In genomic region chr20:56234110-56234509, GRCh38 we compare ENCODE assay signal across 32 cellular contexts. TPM values are rescaled to one million over a fixed set of nuclear protein-coding genes. Genes with fewer than 3 reads are reported as not detected.
"Had no signal": no experiment of that assay in that cellular context is flagged by ENCODE, and none has a peak within 500 bp of the region (broad histone marks: within the 10 kb centered on the region; RNA-seq: fewer than 3 reads in every experiment).

No MANE protein-coding gene starts in this region.

- H3K36me3 ChIP-seq: stomach, suprapubic skin, thoracic aorta, thyroid gland, tibial artery, tibial nerve, transverse colon, upper lobe of left lung, upper lobe of right lung, uterus, vagina had no signal

- H3K4me1 ChIP-seq: stomach, suprapubic skin, testis, thyroid gland, tibial artery, tibial nerve, transverse colon, upper lobe of left lung, upper lobe of right lung, uterus, vagina had no signal

- H3K36me3 Mint-ChIP-seq: stimulated activated effector memory CD8-positive, alpha-beta T cell treated with anti-CD3 and anti-CD28 coated beads, Interleukin-12 subunit alpha, Interleukin-12 subunit beta, amount 100 ng/mL, for 72 hours; stimulated activated memory B cell treated with anti-CD40 and anti-IgM and Interleukin-4, amounts not matched to agents 10 μg/mL and 1 μg/mL and 100 μg/mL, for 72 hours; type B pancreatic cell had no signal

- H3K27me3 ChIP-seq: stomach, suprapubic skin, testis, thyroid gland, tibial artery, tibial nerve, transverse colon, upper lobe of left lung, uterus, vagina had no signal

- H3K27ac Mint-ChIP-seq: stimulated activated effector memory CD8-positive, alpha-beta T cell treated with anti-CD3 and anti-CD28 coated beads, Interleukin-12 subunit alpha, Interleukin-12 subunit beta, amount 100 ng/mL, for 72 hours; stimulated activated memory B cell treated with anti-CD40 and anti-IgM and Interleukin-4, amounts not matched to agents 10 μg/mL and 1 μg/mL and 100 μg/mL, for 72 hours; stimulated activated naive B cell treated with anti-CD40 and anti-IgM and Interleukin-4, amounts not matched to agents 10 μg/mL and 1 μg/mL and 100 μg/mL, for 72 hours; stimulated activated naive CD8-positive, alpha-beta T cell treated with anti-CD3 and anti-CD28 coated beads, Interleukin-15, amount 100 ng/mL, for 72 hours; stimulated activated naive CD8-positive, alpha-beta T cell treated with anti-CD3 and anti-CD28 coated beads, Interleukin-15, Interleukin-2, amounts not matched to agents 100 ng/mL and 50 ng/mL, for 24 hours; type B pancreatic cell had no signal

- H3K9me3 ChIP-seq: testis, thyroid gland, transverse colon, uterus, vagina had no signal

- H3K27me3 Mint-ChIP-seq: stimulated activated memory B cell treated with anti-CD40 and anti-IgM and Interleukin-4, amounts not matched to agents 10 μg/mL and 1 μg/mL and 100 μg/mL, for 72 hours; type B pancreatic cell had no signal

- H3K4me3 Mint-ChIP-seq: stimulated activated effector memory CD8-positive, alpha-beta T cell treated with anti-CD3 and anti-CD28 coated beads, Interleukin-12 subunit alpha, Interleukin-12 subunit beta, amount 100 ng/mL, for 72 hours; stimulated activated memory B cell treated with anti-CD40 and anti-IgM and Interleukin-4, amounts not matched to agents 10 μg/mL and 1 μg/mL and 100 μg/mL, for 72 hours; stimulated activated naive B cell treated with anti-CD40 and anti-IgM and Interleukin-4, amounts not matched to agents 10 μg/mL and 1 μg/mL and 100 μg/mL, for 72 hours; stimulated activated naive CD8-positive, alpha-beta T cell treated with anti-CD3 and anti-CD28 coated beads, Interleukin-15, amount 100 ng/mL, for 72 hours; stimulated activated naive CD8-positive, alpha-beta T cell treated with anti-CD3 and anti-CD28 coated beads, Interleukin-15, Interleukin-2, amounts not matched to agents 100 ng/mL and 50 ng/mL, for 24 hours; type B pancreatic cell had no signal

- ATAC-seq: stimulated activated effector memory CD8-positive, alpha-beta T cell treated with anti-CD3 and anti-CD28 coated beads, Interleukin-12 subunit alpha, Interleukin-12 subunit beta, amount 100 ng/mL, for 72 hours; stimulated activated memory B cell treated with anti-CD40 and anti-IgM and Interleukin-4, amounts not matched to agents 10 μg/mL and 1 μg/mL and 100 μg/mL, for 72 hours; stimulated activated naive B cell treated with anti-CD40 and anti-IgM and Interleukin-4, amounts not matched to agents 10 μg/mL and 1 μg/mL and 100 μg/mL, for 72 hours; stimulated activated naive CD8-positive, alpha-beta T cell treated with anti-CD3 and anti-CD28 coated beads, Interleukin-15, amount 100 ng/mL, for 72 hours; stimulated activated naive CD8-positive, alpha-beta T cell treated with anti-CD3 and anti-CD28 coated beads, Interleukin-15, Interleukin-2, amounts not matched to agents 100 U/mL and 50 U/mL, for 24 hours; upper lobe of right lung had no signal

- H3K4me3 ChIP-seq: stomach, suprapubic skin, testis, thoracic aorta, thyroid gland, tibial artery, tibial nerve, transverse colon, upper lobe of left lung, upper lobe of right lung, uterus, vagina had no signal

- H3K27ac ChIP-seq: stomach, suprapubic skin, testis, thoracic aorta, thyroid gland, tibial artery, tibial nerve, transverse colon, upper lobe of left lung, upper lobe of right lung, uterus, vagina had no signal

- DNase-seq: stimulated activated CD4-positive, alpha-beta T cell treated with anti-CD3 and anti-CD28 coated beads, Interleukin-2, amount 100 ng/mL, for 48 hours; stimulated activated CD4-positive, alpha-beta T cell treated with anti-CD3 and anti-CD28 coated beads, Interleukin-4, amount 100 ng/mL, for 1 hour; stimulated activated CD4-positive, alpha-beta T cell treated with anti-CD3 and anti-CD28 coated beads, Interleukin-4, amount 100 ng/mL, for 24 hours; stimulated activated CD4-positive, alpha-beta T cell treated with anti-CD3 and anti-CD28 coated beads, Interleukin-4, amount 100 ng/mL, for 4 hours; stimulated activated CD8-positive, alpha-beta memory T cell treated with anti-CD3 and anti-CD28 coated beads, Interleukin-4, amount 100 ng/mL, for 48 hours; stimulated activated naive B cell treated with anti-CD40 and anti-IgM and Interleukin-4, amounts not matched to agents 10 μg/mL and 1 μg/mL and 100 μg/mL, for 72 hours; stimulated activated naive CD4-positive, alpha-beta T cell; stimulated activated naive CD4-positive, alpha-beta T cell treated with Interleukin-2 at 50 U/mL for 16 hours; stimulated activated naive CD8-positive, alpha-beta T cell treated with anti-CD3 and anti-CD28 coated beads, Interleukin-15, amount 100 ng/mL, for 72 hours; stimulated activated naive CD8-positive, alpha-beta T cell treated with anti-CD3 and anti-CD28 coated beads, Interleukin-15, Interleukin-2, amounts not matched to agents 100 U/mL and 50 U/mL, for 24 hours; stomach; substantia nigra; testis; thyroid gland; tibial artery; transverse colon; trophoblast cell; upper lobe of left lung; upper lobe of right lung; uterus had no signal

- H3K4me1 Mint-ChIP-seq: stimulated activated effector memory CD8-positive, alpha-beta T cell treated with anti-CD3 and anti-CD28 coated beads, Interleukin-12 subunit alpha, Interleukin-12 subunit beta, amount 100 ng/mL, for 72 hours; stimulated activated memory B cell treated with anti-CD40 and anti-IgM and Interleukin-4, amounts not matched to agents 10 μg/mL and 1 μg/mL and 100 μg/mL, for 72 hours; stimulated activated naive B cell treated with anti-CD40 and anti-IgM and Interleukin-4, amounts not matched to agents 10 μg/mL and 1 μg/mL and 100 μg/mL, for 72 hours; stimulated activated naive CD8-positive, alpha-beta T cell treated with anti-CD3 and anti-CD28 coated beads, Interleukin-15, amount 100 ng/mL, for 72 hours had no signal

RNA-seq across cellular contexts. Expression of gene MC3R, which starts 14.4 kb away (rescaled TPM):
- total RNA-seq: stomach, subcutaneous adipose tissue, suprapubic skin, temporal lobe, testis, thoracic aorta, thyroid gland, tibial nerve, transverse colon, upper lobe of left lung, upper lobe of right lung, ureter, urinary bladder, uterus, vagina had no signal
- polyA plus RNA-seq: stomach, urinary bladder had no signal
